Comparison of ENCODE assay signal across 9 cellular contexts in the genomic region with DNA sequence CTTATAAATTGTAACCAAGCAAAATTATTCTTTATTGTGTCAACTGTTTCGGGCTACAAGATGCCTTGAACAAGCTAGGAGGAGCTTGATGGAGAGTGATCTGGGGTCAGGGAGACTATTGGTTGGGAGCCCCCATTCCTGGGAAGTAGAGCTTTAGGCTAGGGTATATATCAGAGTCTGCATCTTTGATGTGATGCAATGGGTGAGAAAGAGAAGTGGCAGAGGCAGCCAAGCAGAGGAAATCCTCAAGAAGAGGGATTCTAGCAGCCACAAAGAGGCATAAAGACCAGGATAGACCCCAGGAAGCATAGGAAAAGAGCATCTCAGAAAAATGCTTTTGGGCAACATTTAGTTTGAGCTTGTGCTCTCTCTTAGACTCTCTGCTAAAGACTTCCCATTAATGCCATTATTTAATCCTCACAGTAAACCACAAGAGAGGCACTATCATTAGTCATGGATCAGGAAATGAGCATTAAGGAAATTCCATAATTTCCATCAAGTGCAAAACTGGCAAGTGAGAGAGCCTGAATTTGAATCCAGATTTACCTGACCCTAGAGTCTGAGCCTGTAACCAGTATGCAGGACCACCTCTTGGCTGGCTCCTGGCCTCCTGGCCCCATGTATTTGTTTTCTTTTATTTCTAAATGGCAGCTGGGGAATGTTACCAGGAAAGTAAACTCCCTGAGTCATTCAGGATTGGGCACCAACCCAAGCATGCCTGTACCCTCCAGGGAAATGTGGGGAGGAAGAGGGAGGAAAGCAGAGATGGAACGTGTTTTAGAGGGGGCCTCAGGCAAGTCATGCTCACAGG.
DNase-seq lines count a peak whose midpoint lies in the region; ATAC-seq, FAIRE-seq and TF ChIP-seq lines count a peak whose summit lies in the region.
"Had no signal": no experiment of that assay in that cellular context is flagged by ENCODE, and none has a peak within 500 bp of the region (broad histone marks: within the 10 kb centered on the region; RNA-seq: fewer than 3 reads in every experiment).

No MANE protein-coding gene starts in this region.

- in situ Hi-C loops in ACHN (cut with HindIII; ENCODE audit: low pct_ligation_motif_present, low pct_unique_long_range_greater_than_20kb, low sequenced_read_pairs) (no loop called here), mammary epithelial cell (cut with MboI; ENCODE audit: low sequenced_read_pairs in 2 of 2) (no loop called here)

- H3K4me1 ChIP-seq in mammary epithelial cell (ENCODE audit: insufficient read depth, low read length) (peaks cover 47% of the 10 kb centered on the region), lower lobe of right lung (peaks cover 12% of the 10 kb centered on the region), small intestine (ENCODE audit: control insufficient read depth in 2 of 2, insufficient read depth in 1 of 2, low read depth in 1 of 2, low read length in 1 of 2) (no peaks in the 10 kb centered on the region)

- H3K36me3 ChIP-seq in mammary epithelial cell (ENCODE audit: insufficient read depth, low read length): no peaks in the 10 kb centered on the region
- H3K36me3 ChIP-seq in lower lobe of right lung: no peaks in the 10 kb centered on the region
- no peaks in the 10 kb centered on the region for H3K36me3 ChIP-seq in small intestine (ENCODE audit: control insufficient read depth in 2 of 2, insufficient read depth in 2 of 2, low read length in 2 of 2)

- ATAC-seq in lower lobe of right lung (peak; percentile 45 to 56), GM21717 (IDR thresholded peaks at IDR 0.05; ENCODE audit: unreplicated experiment) (no peak), HG03045 (IDR thresholded peaks at IDR 0.05; ENCODE audit: unreplicated experiment) (no peak)

- peak overlapping the region; percentile 8 for H2AFZ ChIP-seq in mammary epithelial cell (ENCODE audit: low read depth, low read length)

- H3K27ac ChIP-seq in mammary epithelial cell (ENCODE audit: insufficient read depth, low read depth, low read length) (peak overlapping the region; percentile 67), lower lobe of right lung (no peak overlapping the region), small intestine (ENCODE audit: low read depth in 1 of 2, low read length in 1 of 2) (no peak overlapping the region)

- no peaks in the 10 kb centered on the region for H3K79me2 ChIP-seq in mammary epithelial cell (ENCODE audit: insufficient read depth, low read length)

- BruUV-seq in mammary epithelial cell (replicated peaks; lab: Mats Ljungman, UMichigan): TSS peak; percentile 71

- CTCF ChIA-PET in mammary epithelial cell (lab: Charles Lee; ENCODE audit: low non-redundant PET): interaction anchor here (0.8 kb wide), 1 partner anchor 59 kb away, joined by 6 read pairs; no protein-coding TSS in a partner anchor

- TF ChIP-seq CTCF in mammary epithelial cell (conservative IDR thresholded peaks at IDR 0.05 in 1 of 2, IDR thresholded peaks at IDR 0.05 in 1 of 2; ENCODE audit: extremely low read depth in 1 of 2, insufficient read depth in 1 of 2, low read depth in 1 of 2, low read length in 2 of 2): no peak
- TF ChIP-seq CTCF in lower lobe of right lung (IDR thresholded peaks at IDR 0.05): no peak

- H3K4me3 ChIP-seq in mammary epithelial cell (replicated peaks in 1 of 3; ENCODE audit: insufficient read depth in 1 of 3, low read depth in 2 of 3, low read length in 3 of 3) (no peak overlapping the region), lower lobe of right lung (no peak overlapping the region), small intestine (ENCODE audit: low read depth in 1 of 2, low read length in 2 of 2) (no peak overlapping the region)

- dilution Hi-C loops in mammary epithelial cell (cut with HindIII; ENCODE audit: low sequenced_read_pairs): no loop called here

- whole genome bisulfite sequencing in mammary epithelial cell (ENCODE audit: low coverage, missing lambda C conversion rate): 43% methylated on average over 2 of the region's 2 CpGs
- WGBS in small intestine, 3 donors: 48 to 51% (median 49%) methylated on average over 2 of the region's 2 CpGs

- H3K9ac ChIP-seq in mammary epithelial cell (ENCODE audit: insufficient read depth, low read length): no peak overlapping the region

- DNase-seq in ACHN: peak; percentile 82
- DNase-seq in HTR-8/SVneo (ENCODE audit: insufficient read length, low spot score): peak; percentile 47
- peak; percentile 90 for DNase-seq in mammary epithelial cell
- DNase-seq in lower lobe of right lung: no peak
- DNase-seq in small intestine: no peak
- no peak for DNase-seq in stimulated activated CD4-positive, alpha-beta T cell treated with anti-CD3 and anti-CD28 coated beads, Interleukin-2, amount 100 ng/mL, for 48 hours
- DNase-seq: Caco-2 had no signal

- H3K9me3 ChIP-seq in mammary epithelial cell (replicated peaks; ENCODE audit: insufficient read depth, low read length) (no peaks in the 10 kb centered on the region), lower lobe of right lung (no peaks in the 10 kb centered on the region), small intestine (ENCODE audit: control insufficient read depth, low read depth) (no peaks in the 10 kb centered on the region)

- H3K4me2 ChIP-seq in mammary epithelial cell (ENCODE audit: insufficient read depth, low read depth, low read length): peak overlapping the region; percentile 46

- FAIRE-seq in HTR-8/SVneo (lab: Jason Lieb, UNC): peak; percentile 4
- FAIRE-seq in small intestine (lab: Jason Lieb, UNC): no peak

- H3K27me3 ChIP-seq in mammary epithelial cell (ENCODE audit: insufficient read depth, low read length) (no peaks in the 10 kb centered on the region), lower lobe of right lung (ENCODE audit: low read depth) (no peaks in the 10 kb centered on the region), small intestine (ENCODE audit: control insufficient read depth in 2 of 2, insufficient read depth in 2 of 2, low read length in 2 of 2) (no peaks in the 10 kb centered on the region)

- no peaks in the 10 kb centered on the region for H4K20me1 ChIP-seq in mammary epithelial cell (ENCODE audit: insufficient read depth, low read length)

- intact Hi-C loops in mammary epithelial cell (cut with micrococcal nuclease): loop anchor here (1.0 to 5.0 kb wide), 4 partner anchors 24 to 339 kb away; no protein-coding TSS in a partner anchor
- intact Hi-C loops in lower lobe of right lung (cut with DNase I): no loop called here

Comparison
In these comparisons a context has a peak if more than half of its experiments do, and no peak if none do; other contexts are left out.
1. DNase-seq: peak in ACHN (single experiment), HTR-8/SVneo (single experiment) and mammary epithelial cell (single experiment); none in lower lobe of right lung (single experiment), small intestine (single experiment) and stimulated activated CD4-positive, alpha-beta T cell treated with anti-CD3 and anti-CD28 coated beads, Interleukin-2, amount 100 ng/mL, for 48 hours (0 of 2).
2. ATAC-seq: peak in lower lobe of right lung (2 of 2); none in GM21717 (single experiment) and HG03045 (single experiment).